In genomic region chr2:174762464-174762863, GRCh38 we compare ENCODE assay signal across 1 cellular context.
TF ChIP-seq lines count a peak whose summit lies in the region.

No MANE protein-coding gene starts in this region.

TF ChIP-seq in GM12878, 131 proteins besides CTCF, POLR2A, EP300 and RAD21:
- no peak for TF ChIP-seq MEF2A (IDR thresholded peaks at IDR 0.05; ENCODE audit: insufficient read depth, low read depth, low read length)
- no peak for TF ChIP-seq WRNIP1 (IDR thresholded peaks at IDR 0.05; ENCODE audit: borderline replicate concordance, low read depth, low read length)
- no peak for TF ChIP-seq CREM (IDR thresholded peaks at IDR 0.05; ENCODE audit: low read depth)
- TF ChIP-seq MTA3 (IDR thresholded peaks at IDR 0.05; ENCODE audit: borderline replicate concordance, low read length) = no peak
- no peak for TF ChIP-seq SMC3 (IDR thresholded peaks at IDR 0.05; ENCODE audit: borderline replicate concordance, low read length)
- no peak for TF ChIP-seq PRDM15 (CRISPR knock-in tag; IDR thresholded peaks at IDR 0.05)
